14 cellular contexts compared by ENCODE assay signal in genomic region chr4:94562285-94562684, GRCh38.
A peak's percentile ranks its signal among the peaks of the same experiment; 100 is the strongest.
DNase-seq lines count a peak whose midpoint lies in the region; ATAC-seq and TF ChIP-seq lines count a peak whose summit lies in the region.
"Had no signal": no experiment of that assay in that cellular context is flagged by ENCODE, and none has a peak within 500 bp of the region (broad histone marks: within the 10 kb centered on the region; RNA-seq: fewer than 3 reads in every experiment).

No MANE protein-coding gene starts in this region.

- H3K27ac Mint-ChIP-seq in osteocyte (ENCODE audit: unreplicated experiment), result peak overlapping the region; percentile 88

- H3K4me3 ChIP-seq in heart right ventricle, result no peak overlapping the region
- peak overlapping the region; percentile 1 for H3K4me3 ChIP-seq in coronary artery

- ATAC-seq in heart right ventricle (no peak), left cardiac atrium (no peak), GM21515 (IDR thresholded peaks at IDR 0.05; ENCODE audit: unreplicated experiment) (no peak)

- H3K4me1 Mint-ChIP-seq in osteocyte (ENCODE audit: unreplicated experiment), result peaks cover 72% of the 10 kb centered on the region

- no peaks in the 10 kb centered on the region for H3K9me3 Mint-ChIP-seq in osteocyte (ENCODE audit: unreplicated experiment)

- TF ChIP-seq CTCF in heart right ventricle (IDR thresholded peaks at IDR 0.05) (no peak), coronary artery (IDR thresholded peaks at IDR 0.05) (no peak), osteocyte (IDR thresholded peaks at IDR 0.05) (no peak)

- intact Hi-C loops in heart right ventricle (cut with DNase I), result loop anchor here in 2 of 10 donors (10.0 kb wide), 1 partner anchor 107 kb away; the partner anchor contains the start of gene PDLIM5 (in 2 of the 2)
- intact Hi-C loops in left cardiac atrium (cut with DNase I), result no loop called here

- no peaks in the 10 kb centered on the region for H3K27me3 ChIP-seq in heart right ventricle

- H3K9me3 ChIP-seq in heart right ventricle, result no peaks in the 10 kb centered on the region

- H3K36me3 Mint-ChIP-seq in osteocyte (ENCODE audit: unreplicated experiment), result peaks cover 7% of the 10 kb centered on the region

- no peaks in the 10 kb centered on the region for H3K36me3 ChIP-seq in heart right ventricle

- peak overlapping the region in 8 of 10 donors; percentile 42 to 76 (median 62) for H3K27ac ChIP-seq in heart right ventricle
- peak overlapping the region; percentile 48 to 57 for H3K27ac ChIP-seq in coronary artery
- H3K27ac ChIP-seq: C4-2B had no signal

- DNase-seq in heart right ventricle (no peak), left cardiac atrium (no peak), coronary artery (ENCODE audit: low spot score) (no peak), osteocyte (ENCODE audit: extremely low spot score, unreplicated experiment) (no peak), HK-2 (ENCODE audit: unreplicated experiment) (no peak), SIG-M5 treated with dmso at 0.1 percent for 504 hours (lab: John Stamatoyannopoulos, UW; ENCODE audit: unreplicated experiment) (no peak), NCI-H226 (no peak)
- DNase-seq: COR-L47, NCI-H1436 treated with DMSO at 0.1 percent for 48 hours, NCI-H2081 treated with DMSO at 0.1 percent for 48 hours, NCI-H446, NCI-H748 treated with DMSO at 0.1 percent for 48 hours had no signal

- H3K4me3 Mint-ChIP-seq in osteocyte (ENCODE audit: unreplicated experiment), result no peak overlapping the region

- no peaks in the 10 kb centered on the region for H3K27me3 Mint-ChIP-seq in osteocyte (ENCODE audit: unreplicated experiment)

- H3K4me1 ChIP-seq in heart right ventricle, result peaks cover 4 to 88% (median 73%) of the 10 kb centered on the region in 9 donors

- 49 to 62% methylated on average over 1 of the region's 1 CpG for WGBS in heart right ventricle, 2 donors
